ENCODE assay signal across 21 cellular contexts in genomic region chr2:32783468-32783867, GRCh38.
DNase-seq lines count a peak whose midpoint lies in the region; ATAC-seq, FAIRE-seq and TF ChIP-seq lines count a peak whose summit lies in the region.
"Had no signal": no experiment of that assay in that cellular context is flagged by ENCODE, and none has a peak within 500 bp of the region (broad histone marks: within the 10 kb centered on the region; RNA-seq: fewer than 3 reads in every experiment).

No MANE protein-coding gene starts in this region.

- no peaks in the 10 kb centered on the region for H4K20me1 ChIP-seq in GM12878 (ENCODE audit: control insufficient read depth, insufficient read depth)

- no peaks in the 10 kb centered on the region for H3K36me3 Mint-ChIP-seq in glutamatergic neuron (ENCODE audit: unreplicated experiment)

- H4K8ac ChIP-seq in trophoblast cell (ENCODE audit: low read depth, low read length) = no peak overlapping the region

- H3K79me2 ChIP-seq in GM12878 (ENCODE audit: control insufficient read depth, insufficient read depth, low read length) (no peaks in the 10 kb centered on the region), trophoblast cell (ENCODE audit: control insufficient read depth, insufficient read depth, low read length, poor library complexity) (no peaks in the 10 kb centered on the region)

- H3K27me3 ChIP-seq in GM12878 (replicated peaks in 1 of 2; ENCODE audit: control insufficient read depth in 2 of 2, insufficient read depth in 2 of 2, low read length in 1 of 2) (no peaks in the 10 kb centered on the region), heart right ventricle (no peaks in the 10 kb centered on the region), trophoblast cell (ENCODE audit: insufficient read depth, low read length) (no peaks in the 10 kb centered on the region)

- H3K4ac ChIP-seq in trophoblast cell (ENCODE audit: low read depth, low read length) = no peak overlapping the region

- H3K4me3 Mint-ChIP-seq in glutamatergic neuron (ENCODE audit: unreplicated experiment) = no peak overlapping the region
- H3K4me3 Mint-ChIP-seq: GM23338 had no signal

- ATAC-seq in GM12878 (no peak), heart right ventricle (peak; percentile 63 to 89 (median 86)), HG02642 (IDR thresholded peaks at IDR 0.05; ENCODE audit: poor library complexity, unreplicated experiment) (no peak)
- ATAC-seq: GM23338, K562 had no signal

- no peaks in the 10 kb centered on the region for H3K4me1 ChIP-seq in GM12878 (ENCODE audit: control insufficient read depth, insufficient read depth, low read length)
- H3K4me1 ChIP-seq in heart right ventricle = peaks cover 0 to 33% (median 26%) of the 10 kb centered on the region in 9 donors
- H3K4me1 ChIP-seq in trophoblast cell (ENCODE audit: control insufficient read depth in 1 of 2, insufficient read depth in 2 of 2, low read length in 2 of 2) = no peaks in the 10 kb centered on the region

- H2AFZ ChIP-seq in GM12878 (ENCODE audit: control insufficient read depth, low read depth, low read length) (no peak overlapping the region), trophoblast cell (ENCODE audit: insufficient read depth, low read length, poor library complexity) (no peak overlapping the region)
- H2AFZ ChIP-seq: GM23338, PC-9 had no signal

- no peaks in the 10 kb centered on the region for H3K9me3 Mint-ChIP-seq in glutamatergic neuron (ENCODE audit: unreplicated experiment)

- intact Hi-C loops in GM12878 (cut with micrococcal nuclease; ENCODE audit: unreplicated experiment) = no loop called here
- intact Hi-C loops in heart right ventricle (cut with DNase I) = loop anchor here in 1 of 10 donors (5.0 kb wide), 1 partner anchor 159 kb away; no protein-coding TSS in a partner anchor

- no peak overlapping the region for H3K23ac ChIP-seq in trophoblast cell (ENCODE audit: low read length)

- DNase-seq in NCI-H1694 treated with DMSO at 0.1 percent for 48 hours (lab: John Stamatoyannopoulos, UW) (peak; percentile 86), GM12878 (ENCODE audit: low read depth, low spot score) (no peak), heart right ventricle (peak in 1 of 2 donors; percentile 30), trophoblast cell (peak; percentile 41 to 89), glutamatergic neuron (no peak), NCI-H146 (lab: John Stamatoyannopoulos, UW) (no peak)
- DNase-seq in NK-92 treated with Interleukin-12 subunit alpha and Interleukin-12 subunit beta, amount 100 ng/mL, for 24 hours (lab: John Stamatoyannopoulos, UW) = no peak
- DNase-seq: ACHN; Calu3; CD4-positive, CD25-positive, alpha-beta regulatory T cell; DMS79 treated with DMSO at 0.1 percent for 48 hours; NCI-H1105; NCI-H2081; NCI-H2227 treated with DMSO at 0.1 percent for 48 hours; NCI-H526 treated with DMSO at 0.1 percent for 48 hours; PC-9; SK-N-SH had no signal

- H3K27me3 Mint-ChIP-seq in glutamatergic neuron (ENCODE audit: unreplicated experiment) = peaks cover 2% of the 10 kb centered on the region
- H3K27me3 Mint-ChIP-seq: CD4-positive, CD25-positive, alpha-beta regulatory T cell had no signal

- peaks cover 5% of the 10 kb centered on the region for H3K4me1 Mint-ChIP-seq in glutamatergic neuron (ENCODE audit: low read depth, unreplicated experiment)
- H3K4me1 Mint-ChIP-seq: GM23338 had no signal

- TF ChIP-seq CTCF in GM12878 (IDR thresholded peaks at IDR 0.05 in 2 of 3, conservative IDR thresholded peaks at IDR 0.05 in 1 of 3; ENCODE audit: control insufficient read depth in 2 of 3, extremely low read depth in 1 of 3, insufficient read depth in 1 of 3, low read depth in 3 of 3, low read length in 3 of 3) = no peak
- no peak for TF ChIP-seq CTCF in heart right ventricle (IDR thresholded peaks at IDR 0.05)
- TF ChIP-seq CTCF in glutamatergic neuron (IDR thresholded peaks at IDR 0.05; ENCODE audit: partially characterized antibody, unreplicated experiment) = no peak

- no peak overlapping the region for H3K27ac Mint-ChIP-seq in glutamatergic neuron (ENCODE audit: unreplicated experiment)
- H3K27ac Mint-ChIP-seq: CD4-positive, CD25-positive, alpha-beta regulatory T cell; GM23338 had no signal

- H2BK5ac ChIP-seq in trophoblast cell (ENCODE audit: low read depth, low read length, poor library complexity) = no peak overlapping the region

- no peak overlapping the region for H4K91ac ChIP-seq in trophoblast cell (ENCODE audit: low read depth, low read length)

- POLR2A ChIA-PET in GM12878 (lab: Charles Lee) = no interaction called here

- TF ChIP-seq POLR2A in GM12878 (IDR thresholded peaks at IDR 0.05; ENCODE audit: low read depth, low read length) = no peak

- H3K9ac ChIP-seq in GM12878 (ENCODE audit: control insufficient read depth, insufficient read depth, low read length) (no peak overlapping the region), trophoblast cell (ENCODE audit: low read length) (no peak overlapping the region)
- H3K9ac ChIP-seq: SK-N-SH had no signal

- no peak overlapping the region for H2BK12ac ChIP-seq in trophoblast cell (ENCODE audit: low read length)

- no peak overlapping the region for H3K4me3 ChIP-seq in GM12878
- H3K4me3 ChIP-seq in heart right ventricle = peak overlapping the region in 1 of 10 donors; percentile 6
- no peak overlapping the region for H3K4me3 ChIP-seq in trophoblast cell (ENCODE audit: low read depth, low read length)
- H3K4me3 ChIP-seq: GM23338, K562, PC-9 had no signal

- BruUV-seq in GM12878 (replicated peaks; lab: Mats Ljungman, UMichigan) = TSS peak; percentile 30

- H3K4me2 ChIP-seq in GM12878 (ENCODE audit: control insufficient read depth, insufficient read depth) (no peak overlapping the region), trophoblast cell (ENCODE audit: low read length) (no peak overlapping the region)
- H3K4me2 ChIP-seq: GM23338, PC-9, SK-N-SH had no signal

- RAD21 ChIA-PET in GM12878 (lab: Charles Lee; ENCODE audit: unreplicated experiment) = no interaction called here

- no peak for TF ChIP-seq EP300 in GM12878 (IDR thresholded peaks at IDR 0.05; ENCODE audit: borderline replicate concordance in 1 of 2, control insufficient read depth in 1 of 2, low read depth in 2 of 2, low read length in 2 of 2)

- H3K14ac ChIP-seq in trophoblast cell (ENCODE audit: low read length) = no peak overlapping the region

- H2BK120ac ChIP-seq in trophoblast cell (ENCODE audit: insufficient read depth, low read length, poor library complexity) = no peak overlapping the region

- H2AK5ac ChIP-seq in trophoblast cell (ENCODE audit: low read length) = no peak overlapping the region

- 100% methylated on average over 2 of the region's 2 CpGs for WGBS in GM12878 (ENCODE audit: insufficient coverage, insufficient replicate concordance, low lambda C conversion rate, missing lambda C conversion rate)
- WGBS in heart right ventricle, 2 donors = 14 to 17% methylated on average over 2 of the region's 2 CpGs
- no CpG with 5 or more reads among the region's 2 CpGs for WGBS in trophoblast cell (ENCODE audit: extremely low coverage, insufficient coverage, insufficient read length)

- H3K79me1 ChIP-seq in trophoblast cell (ENCODE audit: low read length) = no peaks in the 10 kb centered on the region

- H3K36me3 ChIP-seq in GM12878 (ENCODE audit: control insufficient read depth in 2 of 2, insufficient read depth in 2 of 2, low read length in 1 of 2) (peaks cover 0 to 1% of the 10 kb centered on the region in 2 experiments; a peak in 2 of 4 replicates), heart right ventricle (peaks cover 0 to 35% (median 13%) of the 10 kb centered on the region in 9 donors), trophoblast cell (ENCODE audit: control insufficient read depth in 1 of 2, insufficient read depth in 2 of 2, low read length in 2 of 2) (no peaks in the 10 kb centered on the region)

- H4K12ac ChIP-seq in trophoblast cell (ENCODE audit: low read depth, low read length) = no peak overlapping the region

- no peak for FAIRE-seq in GM12878 (lab: Jason Lieb, UNC)
- FAIRE-seq: K562 had no signal

- CTCF ChIA-PET in GM12878 (lab: Yijun Ruan, JAX) = interaction anchor here (0.7 to 1.4 kb wide), 3 partner anchors 10 to 730 kb away, joined by 3 read pairs; no protein-coding TSS in a partner anchor

- in situ Hi-C loops in GM12878 (cut with MboI) = no loop called here

- H3K27ac ChIP-seq in GM12878 (ENCODE audit: control insufficient read depth, insufficient read depth) = no peak overlapping the region
- H3K27ac ChIP-seq in heart right ventricle = peak overlapping the region in 9 of 10 donors; percentile 40 to 73 (median 58)
- H3K27ac ChIP-seq in trophoblast cell (ENCODE audit: low read depth, low read length) = no peak overlapping the region
- H3K27ac ChIP-seq: HL-60, PC-9 had no signal

- SMC1A ChIA-PET in GM12878 (lab: Charles Lee; ENCODE audit: uncharacterized antibody, unreplicated experiment) = interaction anchor here (0.9 to 1.0 kb wide), 2 partner anchors 7 to 9 kb away, joined by 3 read pairs; no protein-coding TSS in a partner anchor

- no peak overlapping the region for H3K18ac ChIP-seq in trophoblast cell (ENCODE audit: low read length)

- no peak for TF ChIP-seq RAD21 in GM12878 (IDR thresholded peaks at IDR 0.05; ENCODE audit: insufficient read depth, low read depth, low read length)

- H3K9me3 ChIP-seq in GM12878 (replicated peaks; ENCODE audit: control insufficient read depth, insufficient read depth, low read length) = peaks cover 5% of the 10 kb centered on the region; the same call in 2 of the 3 replicates
- peaks cover 0 to 38% (median 15%) of the 10 kb centered on the region in 11 donors for H3K9me3 ChIP-seq in heart right ventricle
- no peaks in the 10 kb centered on the region for H3K9me3 ChIP-seq in trophoblast cell (ENCODE audit: insufficient read depth, low read depth, low read length)

TF ChIP-seq in GM12878, 131 proteins besides CTCF, POLR2A, EP300 and RAD21 (continues in another document):
- TF ChIP-seq ESRRA (IDR thresholded peaks at IDR 0.05; ENCODE audit: low read length) = no peak
- no peak for TF ChIP-seq WRNIP1 (IDR thresholded peaks at IDR 0.05; ENCODE audit: borderline replicate concordance, low read depth, low read length)
- no peak for TF ChIP-seq SMAD5 (IDR thresholded peaks at IDR 0.05; ENCODE audit: low read depth)
- TF ChIP-seq NFIC (IDR thresholded peaks at IDR 0.05; ENCODE audit: low read depth, low read length) = no peak
- no peak for TF ChIP-seq ELK1 (IDR thresholded peaks at IDR 0.05; ENCODE audit: low read depth, low read length)
- TF ChIP-seq SIX5 (IDR thresholded peaks at IDR 0.05; ENCODE audit: low read depth, low read length, severe bottlenecking) = no peak

Comparison
In these comparisons a context has a peak if more than half of its experiments do, and no peak if none do; other contexts are left out.
1. DNase-seq: peak in NCI-H1694 treated with DMSO at 0.1 percent for 48 hours (single experiment) and trophoblast cell (2 of 2); none in GM12878 (single experiment), NK-92 treated with Interleukin-12 subunit alpha and Interleukin-12 subunit beta, amount 100 ng/mL, for 24 hours (single experiment), glutamatergic neuron (single experiment) and NCI-H146 (single experiment).
2. ATAC-seq: peak in heart right ventricle (8 of 8); none in GM12878 (single experiment) and HG02642 (single experiment).
3. H3K27ac ChIP-seq: peak in heart right ventricle (9 of 10); none in GM12878 (single experiment) and trophoblast cell (single experiment).